ENCODE assay signal across 1 cellular context in genomic region chr5:150271923-150272322, GRCh38.
TF ChIP-seq lines count a peak whose summit lies in the region.

No MANE protein-coding gene starts in this region.

TF ChIP-seq in HepG2, 621 proteins besides CTCF, POLR2A, EP300 and RAD21:
- TF ChIP-seq DNMT3B (CRISPR knock-in tag; conservative IDR thresholded peaks at IDR 0.05) (no peak), ZBTB38 (CRISPR knock-in tag; IDR thresholded peaks at IDR 0.05) (no peak), KLF6 (CRISPR knock-in tag; IDR thresholded peaks at IDR 0.05) (no peak), RNF2 (conservative IDR thresholded peaks at IDR 0.05; ENCODE audit: low read depth) (no peak), TAF15 (IDR thresholded peaks at IDR 0.05; ENCODE audit: low read depth, low read length, poor library complexity, severe bottlenecking) (no peak), ZBTB39 (CRISPR knock-in tag; IDR thresholded peaks at IDR 0.05) (no peak), REST (IDR thresholded peaks at IDR 0.05; ENCODE audit: borderline replicate concordance in 1 of 2, low read depth in 1 of 2, low read length in 2 of 2) (peak; percentile 31 to 87), MTA3 (CRISPR knock-in tag; IDR thresholded peaks at IDR 0.05) (no peak), AFF4 (CRISPR knock-in tag; IDR thresholded peaks at IDR 0.05) (no peak), MYPOP (CRISPR knock-in tag; IDR thresholded peaks at IDR 0.05) (no peak), ZFYVE20 (CRISPR knock-in tag; IDR thresholded peaks at IDR 0.05; ENCODE audit: borderline replicate concordance, low read depth) (no peak), NFKBIZ (CRISPR knock-in tag; IDR thresholded peaks at IDR 0.05) (no peak), KLF11 (CRISPR knock-in tag; IDR thresholded peaks at IDR 0.05) (no peak), DPF2 (CRISPR knock-in tag; IDR thresholded peaks at IDR 0.05; ENCODE audit: borderline replicate concordance, low read depth) (no peak), CC2D1A (CRISPR knock-in tag; IDR thresholded peaks at IDR 0.05) (no peak), MIER2 (CRISPR knock-in tag; IDR thresholded peaks at IDR 0.05) (peak; percentile 69)
